ENCODE assay signal across 26 cellular contexts in the genomic region with DNA sequence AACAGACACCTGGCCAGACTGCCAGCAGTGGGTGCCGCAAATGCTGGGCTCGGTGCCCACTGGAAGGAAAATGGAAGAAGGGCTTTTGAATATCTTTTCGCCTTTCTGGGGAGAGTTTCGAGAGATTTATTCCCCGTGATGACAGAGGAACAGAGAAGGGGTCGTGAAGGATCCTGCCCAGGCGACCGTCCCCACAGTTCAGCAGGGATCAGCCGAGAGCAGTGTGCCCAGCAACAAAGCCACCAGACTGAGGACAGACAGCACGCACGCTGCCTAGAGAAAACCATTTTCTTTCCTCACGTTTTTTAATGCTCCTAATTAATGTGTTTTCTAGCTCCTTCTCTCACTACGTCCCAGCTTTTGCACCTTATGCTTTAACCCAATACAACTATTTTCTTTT. TPM values are rescaled to one million over a fixed set of nuclear protein-coding genes. Genes with fewer than 3 reads are reported as not detected.
A peak's percentile ranks its signal among the peaks of the same experiment; 100 is the strongest.
DNase-seq lines count a peak whose midpoint lies in the region; ATAC-seq, FAIRE-seq and TF ChIP-seq lines count a peak whose summit lies in the region.
"Had no signal": no experiment of that assay in that cellular context is flagged by ENCODE, and none has a peak within 500 bp of the region (broad histone marks: within the 10 kb centered on the region; RNA-seq: fewer than 3 reads in every experiment).

No MANE protein-coding gene starts in this region.

- TF ChIP-seq CTCF in H9 (conservative IDR thresholded peaks at IDR 0.05) (no peak), K562 (IDR thresholded peaks at IDR 0.05 in 2 of 3, conservative IDR thresholded peaks at IDR 0.05 in 1 of 3; ENCODE audit: insufficient read depth in 2 of 3, low read depth in 1 of 3, low read length in 3 of 3) (no peak), endothelial cell (IDR thresholded peaks at IDR 0.05; ENCODE audit: unreplicated experiment) (no peak)

- H3K9me1 ChIP-seq in K562 (ENCODE audit: control insufficient read depth, insufficient read depth, low read length), result no peaks in the 10 kb centered on the region

- no peak for ATAC-seq in K562
- no peak for ATAC-seq in stimulated activated naive B cell treated with anti-CD40 and anti-IgM and Interleukin-4, amounts not matched to agents 10 μg/mL and 1 μg/mL and 100 μg/mL, for 72 hours (replicated peaks)
- no peak for ATAC-seq in GM18511 (IDR thresholded peaks at IDR 0.05; ENCODE audit: unreplicated experiment)
- ATAC-seq in GM19452 (IDR thresholded peaks at IDR 0.05; ENCODE audit: unreplicated experiment), result no peak
- ATAC-seq: HCT116, Right ventricle myocardium inferior had no signal

- H3K4me3 Mint-ChIP-seq in H9 (no peak overlapping the region), endothelial cell (ENCODE audit: unreplicated experiment) (peak overlapping the region; percentile 11)
- no peak overlapping the region for H3K4me3 Mint-ChIP-seq in stimulated activated naive B cell treated with anti-CD40 and anti-IgM and Interleukin-4, amounts not matched to agents 10 μg/mL and 1 μg/mL and 100 μg/mL, for 72 hours
- H3K4me3 Mint-ChIP-seq: CD4-positive, alpha-beta T cell had no signal

- no peak for TF ChIP-seq POLR2A in K562 (conservative IDR thresholded peaks at IDR 0.05)

- H2BK120ac ChIP-seq in H9 (ENCODE audit: low read depth, low read length, poor library complexity, severe bottlenecking), result no peak overlapping the region

- H3K4me1 ChIP-seq in H9 (ENCODE audit: insufficient read depth, low read length) (no peaks in the 10 kb centered on the region), K562 (replicated peaks in 1 of 2; ENCODE audit: control insufficient read depth in 2 of 2, insufficient read depth in 2 of 2, low read length in 2 of 2) (no peaks in the 10 kb centered on the region)
- H3K4me1 ChIP-seq: A549, SJSA1 had no signal

- H3K9me3 Mint-ChIP-seq in H9 (no peaks in the 10 kb centered on the region), endothelial cell (ENCODE audit: unreplicated experiment) (no peaks in the 10 kb centered on the region)
- no peaks in the 10 kb centered on the region for H3K9me3 Mint-ChIP-seq in stimulated activated naive B cell treated with anti-CD40 and anti-IgM and Interleukin-4, amounts not matched to agents 10 μg/mL and 1 μg/mL and 100 μg/mL, for 72 hours
- H3K9me3 Mint-ChIP-seq: CD4-positive, alpha-beta T cell had no signal

- H2BK20ac ChIP-seq in H9 (ENCODE audit: low read depth, low read length, poor library complexity, severe bottlenecking), result no peak overlapping the region

- H2BK12ac ChIP-seq in H9 (ENCODE audit: insufficient read length, low read depth, low read length), result no peak overlapping the region

- no peak overlapping the region for H4K8ac ChIP-seq in H9 (replicated peaks; ENCODE audit: insufficient read length, low read depth, low read length)

- H3K27me3 Mint-ChIP-seq in H9 (ENCODE audit: low read depth) (no peaks in the 10 kb centered on the region; the same call in 1 of the 2 replicates), endothelial cell (ENCODE audit: unreplicated experiment) (peaks cover 2% of the 10 kb centered on the region)
- H3K27me3 Mint-ChIP-seq in stimulated activated naive B cell treated with anti-CD40 and anti-IgM and Interleukin-4, amounts not matched to agents 10 μg/mL and 1 μg/mL and 100 μg/mL, for 72 hours, result no peaks in the 10 kb centered on the region
- H3K27me3 Mint-ChIP-seq: CD4-positive, alpha-beta T cell had no signal

- no peak overlapping the region for H3K14ac ChIP-seq in H9 (ENCODE audit: insufficient read depth, low read length)

- H3K27me3 ChIP-seq in H9 (ENCODE audit: insufficient read depth, low read length), result no peaks in the 10 kb centered on the region
- H3K27me3 ChIP-seq in K562 (ENCODE audit: control insufficient read depth in 2 of 2, insufficient read depth in 2 of 2, low read length in 2 of 2), result no peaks in the 10 kb centered on the region
- H3K27me3 ChIP-seq: BLaER1 treated with 17β-estradiol and CSF1 and Interleukin-3, amounts not matched to agents 10 nM and 100 nM; MG63; SJSA1 had no signal

- H3K56ac ChIP-seq in H9 (ENCODE audit: insufficient read length, low read depth, low read length), result no peak overlapping the region

- no peak overlapping the region for H2AK5ac ChIP-seq in H9 (ENCODE audit: insufficient read length, low read length)

- H3K27ac Mint-ChIP-seq in H9, result peak overlapping the region; percentile 24 to 86 (median 80); a peak in 5 of 7 replicates
- H3K27ac Mint-ChIP-seq in endothelial cell (ENCODE audit: unreplicated experiment), result no peak overlapping the region
- H3K27ac Mint-ChIP-seq in stimulated activated naive B cell treated with anti-CD40 and anti-IgM and Interleukin-4, amounts not matched to agents 10 μg/mL and 1 μg/mL and 100 μg/mL, for 72 hours, result peak overlapping the region; percentile 25
- H3K27ac Mint-ChIP-seq: CD4-positive, alpha-beta T cell had no signal

- no peak for FAIRE-seq in K562 (lab: Jason Lieb, UNC)
- FAIRE-seq: A549, G401.6, H1 had no signal

- intact Hi-C loops in K562 (cut with micrococcal nuclease), result no loop called here

- no peak overlapping the region for H3K4me2 ChIP-seq in H9 (ENCODE audit: insufficient read depth, insufficient read length, low read length)
- no peak overlapping the region for H3K4me2 ChIP-seq in K562 (ENCODE audit: insufficient read depth, low read length)
- H3K4me2 ChIP-seq: A549; BLaER1 treated with 17β-estradiol and CSF1 and Interleukin-3, amounts not matched to agents 10 nM and 100 nM; PC-9 had no signal

- peaks cover 2% of the 10 kb centered on the region for H3K79me1 ChIP-seq in H9 (ENCODE audit: insufficient read depth, low read depth, low read length, poor library complexity, severe bottlenecking)

- no peak overlapping the region for H4K5ac ChIP-seq in H9 (ENCODE audit: insufficient read length, low read depth, low read length)

- CTCF ChIA-PET in K562 (lab: Yijun Ruan, JAX; ENCODE audit: low intra/inter-chr PET ratio), result no interaction called here

- no peak overlapping the region for H4K91ac ChIP-seq in H9 (ENCODE audit: insufficient read length, low read depth, low read length)

- no peak overlapping the region for H3K4me3 ChIP-seq in K562
- H3K4me3 ChIP-seq: A549; BLaER1 treated with 17β-estradiol and CSF1 and Interleukin-3, amounts not matched to agents 10 nM and 100 nM; MG63; PC-9; SJSA1 had no signal

- in situ Hi-C loops in K562 (cut with MboI), result no loop called here

- H3K18ac ChIP-seq in H9 (ENCODE audit: insufficient read length, low read depth, low read length), result no peak overlapping the region

- no TSS peak for BruUV-seq in K562 (replicated peaks; lab: Mats Ljungman, UMichigan)

- H4K20me1 ChIP-seq in H9 (ENCODE audit: control insufficient read depth, insufficient read depth, insufficient read length), result no peaks in the 10 kb centered on the region
- no peaks in the 10 kb centered on the region for H4K20me1 ChIP-seq in K562 (replicated peaks; ENCODE audit: control insufficient read depth, insufficient read depth, low read length)

- no peak for TF ChIP-seq EP300 in K562 (IDR thresholded peaks at IDR 0.05; ENCODE audit: low read length)

- POLR2A ChIA-PET in K562 (lab: Yijun Ruan, JAX), result interaction anchor here (0.6 to 0.7 kb wide), 2 partner anchors 58 to 73 kb away, joined by 3 read pairs; no protein-coding TSS in a partner anchor

- H3K36me3 Mint-ChIP-seq in H9 (ENCODE audit: insufficient read depth in 1 of 3, low read depth in 3 of 3), result peaks cover 46 to 93% (median 88%) of the 10 kb centered on the region in 3 experiments; a peak in 6 of 7 replicates
- H3K36me3 Mint-ChIP-seq in endothelial cell (ENCODE audit: low read depth, unreplicated experiment), result peaks cover 35% of the 10 kb centered on the region
- peaks cover 24 to 41% of the 10 kb centered on the region in 2 donors for H3K36me3 Mint-ChIP-seq in stimulated activated naive B cell treated with anti-CD40 and anti-IgM and Interleukin-4, amounts not matched to agents 10 μg/mL and 1 μg/mL and 100 μg/mL, for 72 hours

- H3K23ac ChIP-seq in H9 (ENCODE audit: insufficient read length, low read depth, low read length), result no peak overlapping the region

- H2AFZ ChIP-seq in H9 (ENCODE audit: low read length), result no peak overlapping the region
- no peak overlapping the region for H2AFZ ChIP-seq in K562 (ENCODE audit: low read depth, low read length)
- H2AFZ ChIP-seq: PC-9 had no signal

- H3K23me2 ChIP-seq in H9 (ENCODE audit: insufficient read length, low read depth, low read length, poor library complexity, severe bottlenecking), result no peaks in the 10 kb centered on the region

- TF ChIP-seq RAD21 in K562 (CRISPR knock-in tag; conservative IDR thresholded peaks at IDR 0.05 in 1 of 2, IDR thresholded peaks at IDR 0.05 in 1 of 2), result no peak

- no peak overlapping the region for H2BK5ac ChIP-seq in H9 (ENCODE audit: insufficient read length, low read length)

- H3K79me2 ChIP-seq in H9 (ENCODE audit: insufficient read depth, low read length) (0 out of 2 replicates have a peak, but pooled peaks cover 1% of the 10 kb centered on the region), K562 (ENCODE audit: control insufficient read depth, insufficient read depth, low read length) (peaks cover 11% of the 10 kb centered on the region; the same call in 2 of the 3 replicates)

- DNase-seq in H9 (no peak), K562 (ENCODE audit: extremely low read depth in 1 of 4, low spot score in 3 of 4) (no peak), endothelial cell (ENCODE audit: low spot score) (no peak)
- DNase-seq in stimulated activated naive B cell treated with anti-CD40 and anti-IgM and Interleukin-4, amounts not matched to agents 10 μg/mL and 1 μg/mL and 100 μg/mL, for 72 hours, result no peak
- DNase-seq in activated T-cell treated with anti-CD3 and anti-CD28 coated beads, Interleukin-2, amount 50 U/mL, for 48 hours, result no peak
- DNase-seq: AML-193; CD4-positive, alpha-beta T cell; COR-L47; DMS53; KBM-7; MG63; NCI-H1105 treated with DMSO at 0.1 percent for 48 hours; NCI-H2029; NCI-H446; NCI-H524 treated with DMSO at 0.1 percent for 48 hours; NCI-H774; PC-9 had no signal

- no peak overlapping the region for H3K27ac ChIP-seq in H9 (ENCODE audit: insufficient read length, low read depth, low read length)
- H3K27ac ChIP-seq in K562 (ENCODE audit: extremely low read depth, low read depth, low read length), result no peak overlapping the region
- H3K27ac ChIP-seq: A549; BLaER1 treated with 17β-estradiol and CSF1 and Interleukin-3, amounts not matched to agents 10 nM and 100 nM; PC-9; SJSA1 had no signal

- H3K4ac ChIP-seq in H9 (ENCODE audit: low read depth, low read length), result no peak overlapping the region

- WGBS in H9 (ENCODE audit: extremely low coverage, insufficient read length, low lambda C conversion rate), result no CpG with 5 or more reads among the region's 13 CpGs
- WGBS in K562 (ENCODE audit: insufficient coverage, low coverage, missing lambda C conversion rate), result 87% methylated on average over 10 of the region's 13 CpGs

- no peak overlapping the region for H2BK15ac ChIP-seq in H9 (ENCODE audit: low read depth, low read length)

- peaks cover 90% of the 10 kb centered on the region for H3K36me3 ChIP-seq in K562 (ENCODE audit: control insufficient read depth, insufficient read depth, low read length)

- H3K9me3 ChIP-seq in H9 (ENCODE audit: control insufficient read depth, low read depth, low read length) (no peaks in the 10 kb centered on the region), K562 (replicated peaks; ENCODE audit: control insufficient read depth, insufficient read depth, low read depth, low read length) (no peaks in the 10 kb centered on the region)
- H3K9me3 ChIP-seq: A549; BLaER1 treated with 17β-estradiol and CSF1 and Interleukin-3, amounts not matched to agents 10 nM and 100 nM; MG63; SJSA1 had no signal

- no peak overlapping the region for H3T11ph ChIP-seq in H9 (ENCODE audit: low read length)

- H3K4me1 Mint-ChIP-seq in H9 (no peaks in the 10 kb centered on the region), endothelial cell (ENCODE audit: unreplicated experiment) (no peaks in the 10 kb centered on the region)
- no peaks in the 10 kb centered on the region for H3K4me1 Mint-ChIP-seq in stimulated activated naive B cell treated with anti-CD40 and anti-IgM and Interleukin-4, amounts not matched to agents 10 μg/mL and 1 μg/mL and 100 μg/mL, for 72 hours

- no peak overlapping the region for H3K9ac ChIP-seq in H9 (ENCODE audit: extremely low read depth, insufficient read length, low read length)
- no peak overlapping the region for H3K9ac ChIP-seq in K562 (ENCODE audit: insufficient read depth in 1 of 2, low read depth in 2 of 2, low read length in 2 of 2)
- H3K9ac ChIP-seq: BLaER1 treated with 17β-estradiol and CSF1 and Interleukin-3, amounts not matched to agents 10 nM and 100 nM had no signal

RNA-seq across cellular contexts. Expression of gene XRCC5, which starts 47.7 kb away (rescaled TPM):
- total RNA-seq in H9 (2021) (613 and 618 TPM in 2 replicates), K562 (2014; rRNA removed) (189 and 191 TPM in 2 replicates), K562 (2014; rRNA removed; fragmentation: Illumina TruSeq; extraction: Trizol) (334 and 394 TPM in 2 replicates), K562 (2015; rRNA removed; fragmentation: Illumina TruSeq; extraction: Trizol) (274 and 297 TPM in 2 replicates), K562 (2021) (283 and 290 TPM in 2 replicates), endothelial cell (ENCODE audit: unreplicated experiment) (365 TPM)
- 167 and 262 TPM in 2 replicates for total RNA-seq in K562 (2011; cell fraction: chromatin; rRNA removed; ENCODE audit: low replicate concordance)
- 85.9 and 98.2 TPM in 2 replicates for total RNA-seq in K562 (2011; cell fraction: nucleolus; rRNA removed)
- total RNA-seq in K562 (2011; cell fraction: nucleoplasm; rRNA removed), result 119 and 135 TPM in 2 replicates
- polyA plus RNA-seq in K562 (2011; rRNA removed) (398 and 551 TPM in 2 replicates), K562 (2014; fragmentation: Illumina TruSeq; extraction: Trizol) (252 and 289 TPM in 2 replicates), K562 (2014; fragmentation: Nextera tagmentation; extraction: Ambion mirVana) (100 to 1,000 TPM; 325 to 369 TPM), K562 (2014; rRNA removed) (156 and 168 TPM in 2 replicates)
- polyA plus RNA-seq in K562 (2011; cell fraction: cytosol; rRNA removed), result 137 and 145 TPM in 2 replicates
- 83.1 and 119 TPM in 2 replicates for polyA plus RNA-seq in K562 (2011; cell fraction: nucleus; rRNA removed)
- 172 and 249 TPM in 2 replicates for polyA plus RNA-seq in K562 (2012)
- 747 and 768 TPM in 2 replicates for polyA minus RNA-seq in K562 (2011; rRNA and poly(A)+ RNA removed)
- 144 and 225 TPM in 2 replicates for polyA minus RNA-seq in K562 (2011; cell fraction: cytosol; rRNA and poly(A)+ RNA removed)
- polyA minus RNA-seq in K562 (2011; cell fraction: nucleus; rRNA and poly(A)+ RNA removed), result 99.9 and 166 TPM in 2 replicates
